8 cellular contexts compared by ENCODE assay signal in the genomic region with DNA sequence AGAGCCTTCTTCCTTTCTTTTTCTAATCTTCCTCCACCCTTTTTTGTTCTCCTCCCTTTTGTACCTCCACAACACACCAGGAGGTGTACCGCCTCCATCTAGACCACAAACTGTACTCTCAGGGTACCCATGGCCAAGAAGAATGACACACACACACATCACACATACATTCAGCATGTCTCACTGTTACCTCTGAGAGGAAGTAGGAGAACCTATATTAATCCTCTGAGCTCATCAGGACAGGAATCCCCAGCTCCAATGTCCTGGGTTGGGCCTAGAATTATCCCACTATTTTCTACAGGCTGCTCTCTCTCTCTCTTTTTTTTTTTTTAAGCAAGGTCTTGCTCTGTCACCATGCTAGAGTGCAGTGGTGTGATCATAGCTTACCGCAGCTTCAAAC. TPM values are rescaled to one million over a fixed set of nuclear protein-coding genes. Genes with fewer than 3 reads are reported as not detected.
DNase-seq lines count a peak whose midpoint lies in the region; ATAC-seq, FAIRE-seq and TF ChIP-seq lines count a peak whose summit lies in the region.

No MANE protein-coding gene starts in this region.

- TF ChIP-seq CTCF in RWPE1 (conservative IDR thresholded peaks at IDR 0.05; ENCODE audit: low read depth): no peak
- TF ChIP-seq CTCF in fibroblast of lung (conservative IDR thresholded peaks at IDR 0.05 in 1 of 2, IDR thresholded peaks at IDR 0.05 in 1 of 2; ENCODE audit: low read depth in 1 of 2, low read length in 2 of 2): no peak
- TF ChIP-seq CTCF in kidney (IDR thresholded peaks at IDR 0.05; ENCODE audit: borderline replicate concordance, extremely low read depth, insufficient read depth): no peak

- no peak overlapping the region for H2AFZ ChIP-seq in fibroblast of lung (ENCODE audit: low read length)

- CTCF ChIA-PET in RWPE1 (lab: Yijun Ruan, JAX): interaction anchor here (0.5 to 1.2 kb wide), 4 partner anchors 8 to 159 kb away, joined by 3 to 6 read pairs (median 4); no protein-coding TSS in a partner anchor

- H3K4me1 ChIP-seq in fibroblast of lung (ENCODE audit: control insufficient read depth, extremely low read depth, insufficient read depth, low read length) (peaks cover 51% of the 10 kb centered on the region), skeletal muscle tissue (ENCODE audit: control insufficient read depth in 3 of 3, insufficient read depth in 3 of 3, low read length in 3 of 3) (peaks cover 39 to 53% (median 53%) of the 10 kb centered on the region in 3 donors), kidney (ENCODE audit: control insufficient read depth in 1 of 2, insufficient read depth in 1 of 2, low read depth in 1 of 2, low read length in 2 of 2) (peaks cover 0 to 10% of the 10 kb centered on the region in 2 donors)

- H3K9ac ChIP-seq in fibroblast of lung (ENCODE audit: insufficient read depth, low read length) (no peak overlapping the region), skeletal muscle tissue (ENCODE audit: low read depth in 1 of 3, low read length in 3 of 3) (no peak overlapping the region), kidney (ENCODE audit: low read length in 2 of 2) (no peak overlapping the region)

- H3K4me3 ChIP-seq in fibroblast of lung (replicated peaks in 1 of 4; ENCODE audit: control extremely low read depth in 1 of 4, insufficient read depth in 1 of 4, low read depth in 3 of 4, low read length in 4 of 4): no peak overlapping the region
- H3K4me3 ChIP-seq in skeletal muscle tissue (ENCODE audit: low read length in 3 of 3): peak overlapping the region in 2 of 3 donors; percentile 3 to 34
- H3K4me3 ChIP-seq in kidney (ENCODE audit: low read length in 2 of 2): no peak overlapping the region

- POLR2A ChIA-PET in RWPE1 (lab: Yijun Ruan, JAX; ENCODE audit: low non-redundant PET): no interaction called here

- peak overlapping the region; percentile 61 for H3K4me2 ChIP-seq in fibroblast of lung (ENCODE audit: extremely low read depth, insufficient read depth, low read length)

- H3K79me2 ChIP-seq in fibroblast of lung (ENCODE audit: control insufficient read depth, insufficient read depth, low read length): peaks cover 94% of the 10 kb centered on the region

- FAIRE-seq in kidney (lab: Jason Lieb, UNC): no peak

- no peaks in the 10 kb centered on the region for H3K27me3 ChIP-seq in fibroblast of lung (ENCODE audit: control insufficient read depth, insufficient read depth, low read length)
- no peaks in the 10 kb centered on the region for H3K27me3 ChIP-seq in skeletal muscle tissue (ENCODE audit: control insufficient read depth in 3 of 3, insufficient read depth in 3 of 3, low read length in 3 of 3)

- peaks cover 4% of the 10 kb centered on the region for H3K36me3 ChIP-seq in fibroblast of lung (ENCODE audit: control insufficient read depth, insufficient read depth, low read length)
- no peaks in the 10 kb centered on the region for H3K36me3 ChIP-seq in skeletal muscle tissue (ENCODE audit: control insufficient read depth in 3 of 3, insufficient read depth in 3 of 3, low read length in 3 of 3)
- no peaks in the 10 kb centered on the region for H3K36me3 ChIP-seq in kidney (ENCODE audit: control insufficient read depth in 1 of 2, insufficient read depth in 2 of 2, low read length in 2 of 2)

- H3K27ac ChIP-seq in RWPE1 (peak overlapping the region; percentile 77), fibroblast of lung (ENCODE audit: insufficient read depth, low read length) (peak overlapping the region; percentile 89), skeletal muscle tissue (ENCODE audit: low read depth, low read length) (peak overlapping the region; percentile 76), kidney (ENCODE audit: low read depth in 2 of 2, low read length in 2 of 2) (no peak overlapping the region)

- ATAC-seq in GM21723 (IDR thresholded peaks at IDR 0.05; ENCODE audit: unreplicated experiment): no peak

- DNase-seq in H4 (ENCODE audit: low spot score): peak; percentile 82
- DNase-seq in RWPE1 (ENCODE audit: low spot score): peak; percentile 97
- DNase-seq in fibroblast of lung (ENCODE audit: low read depth in 2 of 2): peak; percentile 74 to 99
- no peak for DNase-seq in kidney
- no peak for DNase-seq in activated effector memory CD4-positive, alpha-beta T cell treated with anti-CD3 and anti-CD28 coated beads, Interleukin-2, amount 50 U/mL, for 16 hours
- no peak for DNase-seq in superior temporal gyrus (ENCODE audit: extremely low spot score)

- no peaks in the 10 kb centered on the region for H3K9me3 ChIP-seq in fibroblast of lung (ENCODE audit: control insufficient read depth, insufficient read depth, low read depth, low read length)
- no peaks in the 10 kb centered on the region for H3K9me3 ChIP-seq in skeletal muscle tissue (ENCODE audit: control insufficient read depth in 3 of 3, low read length in 3 of 3)
- no peaks in the 10 kb centered on the region for H3K9me3 ChIP-seq in kidney (ENCODE audit: control insufficient read depth in 1 of 2, low read length in 2 of 2)

- intact Hi-C loops in kidney (cut with DNase I): no loop called here

- no peaks in the 10 kb centered on the region for H4K20me1 ChIP-seq in fibroblast of lung (ENCODE audit: control insufficient read depth, extremely low read depth, insufficient read depth, low read length)

RNA-seq across cellular contexts. Expression of a gene that starts 36.7 kb away (rescaled TPM):
- total RNA-seq in H4 (2014; rRNA removed; shearing (Covaris generic)): 11.8 and 17.6 TPM in 2 replicates
- total RNA-seq in fibroblast of lung (143 and 302 TPM in 2 replicates), skeletal muscle tissue (60.5 TPM), kidney (67.4 TPM)
- polyA plus RNA-seq in fibroblast of lung (265 and 328 TPM in 2 replicates), kidney (ENCODE audit: insufficient read depth, low read depth, low replicate concordance) (19.7 TPM)
- polyA plus RNA-seq in fibroblast of lung (2012): 168 and 218 TPM in 2 replicates
- 583 and 648 TPM in 2 replicates for polyA minus RNA-seq in fibroblast of lung (ENCODE audit: low replicate concordance)

Comparison
In these comparisons a context has a peak if more than half of its experiments do, and no peak if none do; other contexts are left out.
1. DNase-seq: peak in H4 (single experiment), RWPE1 (single experiment) and fibroblast of lung (2 of 2); none in kidney (single experiment), activated effector memory CD4-positive, alpha-beta T cell treated with anti-CD3 and anti-CD28 coated beads, Interleukin-2, amount 50 U/mL, for 16 hours (single experiment) and superior temporal gyrus (single experiment).
2. H3K27ac ChIP-seq: peak in RWPE1 (single experiment), fibroblast of lung (single experiment) and skeletal muscle tissue (single experiment); none in kidney (0 of 2).
3. H3K4me3 ChIP-seq: peak in skeletal muscle tissue (2 of 3); none in fibroblast of lung (0 of 4) and kidney (0 of 2).